ENCODE assay signal across 2 cellular contexts in the genomic region with DNA sequence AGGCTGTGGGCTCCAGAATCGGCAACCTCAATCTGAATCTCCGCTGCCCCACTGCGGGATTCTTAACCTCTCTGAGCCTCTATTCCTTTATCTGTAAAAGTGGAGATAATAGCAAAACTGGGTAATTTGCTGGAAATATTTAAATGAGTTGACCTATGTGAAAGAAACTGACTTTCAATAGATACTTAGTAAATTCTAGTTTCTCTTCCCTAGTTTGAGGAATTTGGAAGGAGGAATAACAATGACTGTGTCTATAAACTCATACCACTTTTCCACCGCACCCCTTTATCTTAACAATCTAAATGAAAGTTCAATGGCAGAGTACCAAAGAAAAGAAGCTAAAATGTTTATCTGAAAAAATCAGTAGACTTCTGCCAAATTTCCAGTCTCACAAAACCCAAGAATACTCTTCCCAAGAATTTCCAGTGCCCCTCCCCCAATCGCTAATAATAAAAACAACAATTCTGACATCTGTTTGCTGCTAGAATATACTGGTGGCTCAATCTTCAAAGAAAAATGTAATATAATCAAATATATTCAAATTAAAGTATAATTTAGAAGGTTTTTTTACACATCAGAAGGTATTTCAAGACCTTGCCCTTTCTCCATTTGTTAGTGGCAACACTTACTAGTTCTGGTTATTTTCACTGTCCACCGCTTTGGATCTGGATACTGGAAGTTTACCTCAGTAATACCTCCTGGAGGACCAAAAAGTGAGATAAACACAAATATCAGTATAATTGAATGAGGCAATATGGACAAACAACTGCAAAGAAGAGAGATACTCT.
TF ChIP-seq lines count a peak whose summit lies in the region.

No MANE protein-coding gene starts in this region.

TF ChIP-seq in SK-N-SH, 30 proteins besides CTCF, POLR2A, EP300 and RAD21 (continued from another document):
- TF ChIP-seq MAX (IDR thresholded peaks at IDR 0.05; ENCODE audit: low read depth) (no peak), SMC3 (IDR thresholded peaks at IDR 0.05; ENCODE audit: low read depth, low read length) (no peak), TCF12 (IDR thresholded peaks at IDR 0.05) (peak; percentile 82), RFX5 (IDR thresholded peaks at IDR 0.05; ENCODE audit: low read length) (no peak), RCOR1 (IDR thresholded peaks at IDR 0.05; ENCODE audit: low read length) (no peak), GABPA (IDR thresholded peaks at IDR 0.05; ENCODE audit: low read depth) (no peak), USF1 (IDR thresholded peaks at IDR 0.05; ENCODE audit: borderline replicate concordance, low read depth) (no peak), CHD2 (IDR thresholded peaks at IDR 0.05; ENCODE audit: low read length, partially characterized antibody) (no peak), TEAD4 (IDR thresholded peaks at IDR 0.05; ENCODE audit: borderline replicate concordance, insufficient read depth) (peak; percentile 82), MXI1 (IDR thresholded peaks at IDR 0.05; ENCODE audit: low read depth, low read length) (no peak), JUND (IDR thresholded peaks at IDR 0.05) (peak; percentile 67), YY1 (IDR thresholded peaks at IDR 0.05; ENCODE audit: low read depth) (no peak)

TF ChIP-seq in HepG2, 621 proteins besides CTCF, POLR2A, EP300 and RAD21 (continued from another document):
- TF ChIP-seq HNRNPUL1 (IDR thresholded peaks at IDR 0.05; ENCODE audit: low read depth, low read length) = no peak
- no peak for TF ChIP-seq ZNF562 (CRISPR knock-in tag; IDR thresholded peaks at IDR 0.05; ENCODE audit: borderline replicate concordance)
- TF ChIP-seq ATF6 (CRISPR knock-in tag; conservative IDR thresholded peaks at IDR 0.05) = no peak
